ENCODE assay signal across 1 cellular context in the genomic region with DNA sequence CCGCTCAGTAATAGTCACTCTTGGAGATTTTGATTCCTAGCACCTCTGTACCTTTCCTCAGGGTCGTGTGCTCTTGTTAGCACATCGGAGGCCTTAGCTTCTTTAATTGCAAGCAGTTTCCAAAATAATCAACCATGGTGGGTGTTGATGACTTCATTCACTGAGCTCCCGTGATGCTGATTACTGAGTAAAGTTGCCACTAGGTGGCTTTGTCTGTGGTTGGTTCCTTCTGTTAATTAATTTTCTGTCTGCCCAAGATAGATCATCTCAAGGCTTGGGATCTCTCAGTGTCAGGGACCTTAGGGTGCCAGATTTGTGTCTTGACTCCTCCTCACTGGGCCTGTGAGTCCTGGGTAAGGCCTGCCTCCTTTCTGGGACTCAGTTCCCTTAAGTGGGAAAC.
TF ChIP-seq lines count a peak whose summit lies in the region.

No MANE protein-coding gene starts in this region.

TF ChIP-seq in H1, 55 proteins besides CTCF, POLR2A, EP300 and RAD21:
- no peak for TF ChIP-seq RFX5 (IDR thresholded peaks at IDR 0.05; ENCODE audit: borderline replicate concordance, low read depth, low read length)
- no peak for TF ChIP-seq NANOG (IDR thresholded peaks at IDR 0.05; ENCODE audit: insufficient read depth, low read depth, low read length, poor library complexity, severe bottlenecking)
- TF ChIP-seq PHF8 (conservative IDR thresholded peaks at IDR 0.05; ENCODE audit: low read depth, low read length), result no peak
- TF ChIP-seq TBP (IDR thresholded peaks at IDR 0.05; ENCODE audit: low read depth, low read length), result no peak
- no peak for TF ChIP-seq JUN (IDR thresholded peaks at IDR 0.05; ENCODE audit: low read depth, low read length)
- no peak for TF ChIP-seq EGR1 (IDR thresholded peaks at IDR 0.05; ENCODE audit: borderline replicate concordance, low read depth, low read length)
- TF ChIP-seq, protein P1, sequence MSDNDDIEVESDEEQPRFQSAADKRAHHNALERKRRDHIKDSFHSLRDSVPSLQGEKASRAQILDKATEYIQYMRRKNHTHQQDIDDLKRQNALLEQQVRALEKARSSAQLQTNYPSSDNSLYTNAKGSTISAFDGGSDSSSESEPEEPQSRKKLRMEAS (IDR thresholded peaks at IDR 0.05), result no peak
- no peak for TF ChIP-seq EZH2 (IDR thresholded peaks at IDR 0.05; ENCODE audit: low read depth, low read length, severe bottlenecking)
- no peak for TF ChIP-seq CTBP2 (IDR thresholded peaks at IDR 0.05; ENCODE audit: borderline replicate concordance, insufficient read depth, insufficient read length, low read length)
- no peak for TF ChIP-seq HDAC6 (IDR thresholded peaks at IDR 0.05; ENCODE audit: low read depth, low read length)
- TF ChIP-seq CHD1 (IDR thresholded peaks at IDR 0.05; ENCODE audit: low read depth, low read length), result no peak
- TF ChIP-seq, protein P2, sequence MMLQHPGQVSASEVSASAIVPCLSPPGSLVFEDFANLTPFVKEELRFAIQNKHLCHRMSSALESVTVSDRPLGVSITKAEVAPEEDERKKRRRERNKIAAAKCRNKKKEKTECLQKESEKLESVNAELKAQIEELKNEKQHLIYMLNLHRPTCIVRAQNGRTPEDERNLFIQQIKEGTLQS (IDR thresholded peaks at IDR 0.05; ENCODE audit: insufficient read depth, low read depth, low read length), result no peak
- no peak for TF ChIP-seq SRF (IDR thresholded peaks at IDR 0.05; ENCODE audit: low read depth, low read length)
